Comparison of ENCODE assay signal across 26 cellular contexts in the genomic region with DNA sequence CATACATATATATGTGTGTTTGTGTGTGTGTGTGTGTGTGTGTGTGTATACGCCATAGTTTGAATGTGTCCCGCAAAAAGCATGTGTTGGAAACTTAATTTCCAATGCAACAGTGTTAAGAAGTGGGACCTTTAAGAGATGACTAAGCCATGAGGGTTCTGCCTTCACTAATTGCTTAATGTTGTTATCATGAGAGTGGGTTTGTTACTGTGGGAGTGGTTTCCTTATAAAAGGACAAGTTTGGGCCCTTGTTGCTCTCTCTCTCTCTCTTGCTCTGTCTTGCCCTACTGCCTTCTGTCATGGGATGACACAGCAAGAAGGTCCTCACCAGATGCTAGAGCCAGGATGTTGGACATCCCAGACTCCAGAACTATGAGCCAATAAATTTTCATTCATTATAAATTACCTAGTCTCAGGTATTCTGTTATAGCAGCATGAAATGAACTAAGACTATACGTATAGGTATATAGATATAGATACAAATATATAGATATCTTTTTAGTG.
DNase-seq lines count a peak whose midpoint lies in the region; ATAC-seq, FAIRE-seq and TF ChIP-seq lines count a peak whose summit lies in the region.
"Had no signal": no experiment of that assay in that cellular context is flagged by ENCODE, and none has a peak within 500 bp of the region (broad histone marks: within the 10 kb centered on the region; RNA-seq: fewer than 3 reads in every experiment).

No MANE protein-coding gene starts in this region.

- H4K20me1 ChIP-seq in K562 (replicated peaks; ENCODE audit: control insufficient read depth, insufficient read depth, low read length): no peaks in the 10 kb centered on the region
- H4K20me1 ChIP-seq: BLaER1 had no signal

- no peak overlapping the region for H3K9ac ChIP-seq in K562 (ENCODE audit: insufficient read depth in 1 of 2, low read depth in 2 of 2, low read length in 2 of 2)
- H3K9ac ChIP-seq: BLaER1 had no signal

- H3K27ac ChIP-seq in HEK293 (ENCODE audit: extremely low read depth, low read depth, low read length) (no peak overlapping the region), K562 (ENCODE audit: extremely low read depth, low read depth, low read length) (no peak overlapping the region)
- H3K27ac ChIP-seq: BLaER1 had no signal

- DNase-seq in OCI-M1 (lab: John Stamatoyannopoulos, UW): peak; percentile 18
- DNase-seq in K562 (ENCODE audit: extremely low read depth in 1 of 4, low spot score in 3 of 4): no peak
- DNase-seq in epithelial cell of esophagus (ENCODE audit: low read depth): peak; percentile 39
- no peak for DNase-seq in putamen (ENCODE audit: low spot score)
- DNase-seq in NCI-H2107 (lab: John Stamatoyannopoulos, UW): no peak
- DNase-seq in stimulated activated CD4-positive, alpha-beta T cell treated with anti-CD3 and anti-CD28 coated beads, Interleukin-4, amount 100 ng/mL, for 24 hours: no peak
- DNase-seq: 8988T; ACHN; BE2C; C1 segment of cervical spinal cord; CD4-positive, alpha-beta memory T cell; CD4-positive, CD25-positive, alpha-beta regulatory T cell; CD8-positive, alpha-beta memory T cell; COR-L47; DMS 273 treated with DMSO at 0.1 percent for 48 hours; DMS153; DMS53; DND-41; EL; GDM1 had no signal

- no peaks in the 10 kb centered on the region for H3K36me3 ChIP-seq in HEK293 (ENCODE audit: control insufficient read depth in 2 of 2, insufficient read depth in 1 of 2, low read length in 2 of 2)
- no peaks in the 10 kb centered on the region for H3K36me3 ChIP-seq in K562 (ENCODE audit: control insufficient read depth, insufficient read depth, low read length)
- H3K36me3 ChIP-seq: BE2C, BLaER1 had no signal

- whole genome bisulfite sequencing in K562 (ENCODE audit: insufficient coverage, low coverage, missing lambda C conversion rate): 20% methylated on average over 3 of the region's 3 CpGs

- intact Hi-C loops in K562 (cut with micrococcal nuclease): no loop called here

- TF ChIP-seq POLR2A in K562 (conservative IDR thresholded peaks at IDR 0.05): no peak

- no peaks in the 10 kb centered on the region for H3K27me3 ChIP-seq in K562 (ENCODE audit: control insufficient read depth in 2 of 2, insufficient read depth in 2 of 2, low read length in 2 of 2)
- H3K27me3 ChIP-seq: BE2C, BLaER1 had no signal

- H3K9me3 ChIP-seq in HEK293 (ENCODE audit: control insufficient read depth, insufficient read depth, low read depth, low read length) (no peaks in the 10 kb centered on the region), K562 (replicated peaks; ENCODE audit: control insufficient read depth, insufficient read depth, low read depth, low read length) (no peaks in the 10 kb centered on the region)
- H3K9me3 ChIP-seq: BE2C, BLaER1 had no signal

- no TSS peak for BruUV-seq in K562 (replicated peaks; lab: Mats Ljungman, UMichigan)

- H3K9me1 ChIP-seq in K562 (ENCODE audit: control insufficient read depth, insufficient read depth, low read length): no peaks in the 10 kb centered on the region

- H3K4me2 ChIP-seq in K562 (ENCODE audit: insufficient read depth, low read length): no peak overlapping the region
- H3K4me2 ChIP-seq: BLaER1 had no signal

- in situ Hi-C loops in K562 (cut with MboI): no loop called here

- no peak for TF ChIP-seq EP300 in K562 (IDR thresholded peaks at IDR 0.05; ENCODE audit: low read length)

- ATAC-seq in K562: peak; percentile 49
- ATAC-seq: GM12878 had no signal

- H3K4me1 ChIP-seq in HEK293 (ENCODE audit: control insufficient read depth, insufficient read depth, low read length): no peaks in the 10 kb centered on the region
- peaks cover 0 to 2% of the 10 kb centered on the region in 2 experiments; a peak in 2 of 5 replicates for H3K4me1 ChIP-seq in K562 (replicated peaks in 1 of 2; ENCODE audit: control insufficient read depth in 2 of 2, insufficient read depth in 2 of 2, low read length in 2 of 2)
- H3K4me1 ChIP-seq: BLaER1 had no signal

- no peak overlapping the region for H2AFZ ChIP-seq in K562 (ENCODE audit: low read depth, low read length)

- FAIRE-seq in K562 (lab: Jason Lieb, UNC): no peak
- FAIRE-seq: A204.1, GM12878, GM12892, GM18507 had no signal

- CTCF ChIA-PET in HEK293 (lab: Yijun Ruan, JAX): no interaction called here
- CTCF ChIA-PET in K562 (lab: Yijun Ruan, JAX; ENCODE audit: low intra/inter-chr PET ratio): no interaction called here

- H3K4me3 ChIP-seq in HEK293 (ENCODE audit: low read depth, low read length): no peak overlapping the region
- no peak overlapping the region for H3K4me3 ChIP-seq in K562
- no peak overlapping the region for H3K4me3 ChIP-seq in epithelial cell of esophagus (ENCODE audit: low read length)
- H3K4me3 ChIP-seq: BLaER1, GM12878 had no signal

- POLR2A ChIA-PET in HEK293 (lab: Yijun Ruan, JAX) (no interaction called here), K562 (lab: Yijun Ruan, JAX) (no interaction called here)

- H3K79me2 ChIP-seq in K562 (ENCODE audit: control insufficient read depth, insufficient read depth, low read length): no peaks in the 10 kb centered on the region

- TF ChIP-seq RAD21 in K562 (CRISPR knock-in tag; conservative IDR thresholded peaks at IDR 0.05 in 1 of 2, IDR thresholded peaks at IDR 0.05 in 1 of 2): no peak

- TF ChIP-seq CTCF in HEK293 (tag by site-specific recombination; IDR thresholded peaks at IDR 0.05) (no peak), K562 (IDR thresholded peaks at IDR 0.05 in 2 of 3, conservative IDR thresholded peaks at IDR 0.05 in 1 of 3; ENCODE audit: insufficient read depth in 2 of 3, low read depth in 1 of 3, low read length in 3 of 3) (no peak), epithelial cell of esophagus (IDR thresholded peaks at IDR 0.05; ENCODE audit: insufficient read depth, low read depth, low read length, missing control alignments) (no peak)

TF ChIP-seq in HEK293, 187 proteins besides CTCF, POLR2A, EP300 and RAD21:
- TF ChIP-seq EGR2 (tag by site-specific recombination; IDR thresholded peaks at IDR 0.05; ENCODE audit: low read depth) (0 out of 2 replicates have a peak, but pooled peaks have one; percentile 17), ZIC2 (tag by site-specific recombination; IDR thresholded peaks at IDR 0.05) (no peak), ZNF558 (tag by site-specific recombination; IDR thresholded peaks at IDR 0.05) (no peak), ZBTB1 (tag by site-specific recombination; IDR thresholded peaks at IDR 0.05) (no peak), ZNF366 (tag by site-specific recombination; conservative IDR thresholded peaks at IDR 0.05) (no peak), ZNF416 (tag by site-specific recombination; IDR thresholded peaks at IDR 0.05) (no peak), ZFHX2 (tag by site-specific recombination; conservative IDR thresholded peaks at IDR 0.05) (0 out of 2 replicates have a peak, but pooled peaks have one; percentile 7)
- TF ChIP-seq, protein P1, sequence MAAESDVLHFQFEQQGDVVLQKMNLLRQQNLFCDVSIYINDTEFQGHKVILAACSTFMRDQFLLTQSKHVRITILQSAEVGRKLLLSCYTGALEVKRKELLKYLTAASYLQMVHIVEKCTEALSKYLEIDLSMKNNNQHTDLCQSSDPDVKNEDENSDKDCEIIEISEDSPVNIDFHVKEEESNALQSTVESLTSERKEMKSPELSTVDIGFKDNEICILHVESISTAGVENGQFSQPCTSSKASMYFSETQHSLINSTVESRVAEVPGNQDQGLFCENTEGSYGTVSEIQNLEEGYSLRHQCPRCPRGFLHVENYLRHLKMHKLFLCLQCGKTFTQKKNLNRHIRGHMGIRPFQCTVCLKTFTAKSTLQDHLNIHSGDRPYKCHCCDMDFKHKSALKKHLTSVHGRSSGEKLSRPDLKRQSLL (tag by site-specific recombination; IDR thresholded peaks at IDR 0.05): no peak

TF ChIP-seq in K562, 482 proteins besides CTCF, POLR2A, EP300 and RAD21 (continues in another document):
- TF ChIP-seq NFE2 (IDR thresholded peaks at IDR 0.05; ENCODE audit: low read depth): peak; percentile 75
- TF ChIP-seq BACH1 (tag; IDR thresholded peaks at IDR 0.05): 0 out of 2 replicates have a peak, but pooled peaks have one; percentile 49
- TF ChIP-seq JUND (IDR thresholded peaks at IDR 0.05; ENCODE audit: borderline replicate concordance, low read depth, low read length): no peak
- peak; percentile 30; the same call in 1 of the 3 replicates for TF ChIP-seq JUND (tag; IDR thresholded peaks at IDR 0.05; ENCODE audit: borderline replicate concordance, low read depth, low read length)
- no peak for TF ChIP-seq ATF1 (CRISPR knock-in tag; IDR thresholded peaks at IDR 0.05)
- 0 out of 2 replicates have a peak, but pooled peaks have one; percentile 27 for TF ChIP-seq ATF1 (tag; IDR thresholded peaks at IDR 0.05)
- no peak for TF ChIP-seq CEBPG (CRISPR knock-in tag; IDR thresholded peaks at IDR 0.05)
- peak in 1 of 2 experiments; percentile 47; a peak in 2 of 4 replicates for TF ChIP-seq CEBPG (tag; conservative IDR thresholded peaks at IDR 0.05 in 1 of 2, IDR thresholded peaks at IDR 0.05 in 1 of 2)
- no peak for TF ChIP-seq ZNF696 (CRISPR knock-in tag; conservative IDR thresholded peaks at IDR 0.05)
- 0 out of 2 replicates have a peak, but pooled peaks have one; percentile 15 for TF ChIP-seq FOSL1 (tag; conservative IDR thresholded peaks at IDR 0.05)
- TF ChIP-seq DPF2 (IDR thresholded peaks at IDR 0.05): peak; percentile 42; the same call in 1 of the 2 replicates
- no peak for TF ChIP-seq ZNF76 (CRISPR knock-in tag; IDR thresholded peaks at IDR 0.05; ENCODE audit: borderline replicate concordance)
- peak; percentile 88 for TF ChIP-seq MAFG (tag; conservative IDR thresholded peaks at IDR 0.05)
- TF ChIP-seq, protein P2, sequence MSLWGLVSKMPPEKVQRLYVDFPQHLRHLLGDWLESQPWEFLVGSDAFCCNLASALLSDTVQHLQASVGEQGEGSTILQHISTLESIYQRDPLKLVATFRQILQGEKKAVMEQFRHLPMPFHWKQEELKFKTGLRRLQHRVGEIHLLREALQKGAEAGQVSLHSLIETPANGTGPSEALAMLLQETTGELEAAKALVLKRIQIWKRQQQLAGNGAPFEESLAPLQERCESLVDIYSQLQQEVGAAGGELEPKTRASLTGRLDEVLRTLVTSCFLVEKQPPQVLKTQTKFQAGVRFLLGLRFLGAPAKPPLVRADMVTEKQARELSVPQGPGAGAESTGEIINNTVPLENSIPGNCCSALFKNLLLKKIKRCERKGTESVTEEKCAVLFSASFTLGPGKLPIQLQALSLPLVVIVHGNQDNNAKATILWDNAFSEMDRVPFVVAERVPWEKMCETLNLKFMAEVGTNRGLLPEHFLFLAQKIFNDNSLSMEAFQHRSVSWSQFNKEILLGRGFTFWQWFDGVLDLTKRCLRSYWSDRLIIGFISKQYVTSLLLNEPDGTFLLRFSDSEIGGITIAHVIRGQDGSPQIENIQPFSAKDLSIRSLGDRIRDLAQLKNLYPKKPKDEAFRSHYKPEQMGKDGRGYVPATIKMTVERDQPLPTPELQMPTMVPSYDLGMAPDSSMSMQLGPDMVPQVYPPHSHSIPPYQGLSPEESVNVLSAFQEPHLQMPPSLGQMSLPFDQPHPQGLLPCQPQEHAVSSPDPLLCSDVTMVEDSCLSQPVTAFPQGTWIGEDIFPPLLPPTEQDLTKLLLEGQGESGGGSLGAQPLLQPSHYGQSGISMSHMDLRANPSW (CRISPR knock-in tag; IDR thresholded peaks at IDR 0.05): no peak
- no peak for TF ChIP-seq HOXB6 (CRISPR knock-in tag; IDR thresholded peaks at IDR 0.05; ENCODE audit: borderline replicate concordance)
- peak; percentile 34; the same call in 1 of the 2 replicates for TF ChIP-seq CEBPB (tag; IDR thresholded peaks at IDR 0.05)

Comparison
In these comparisons a context has a peak if more than half of its experiments do, and no peak if none do; other contexts are left out.
1. DNase-seq: peak in OCI-M1 (single experiment) and epithelial cell of esophagus (single experiment); none in K562 (0 of 4), putamen (single experiment), NCI-H2107 (single experiment) and stimulated activated CD4-positive, alpha-beta T cell treated with anti-CD3 and anti-CD28 coated beads, Interleukin-4, amount 100 ng/mL, for 24 hours (single experiment).